ENCODE assay signal across 19 cellular contexts in genomic region chr2:218402911-218403411, GRCh38. TPM values are rescaled to one million over a fixed set of nuclear protein-coding genes. Genes with fewer than 3 reads are reported as not detected.
DNase-seq lines count a peak whose midpoint lies in the region; TF ChIP-seq lines count a peak whose summit lies in the region.
"Had no signal": no experiment of that assay in that cellular context is flagged by ENCODE, and none has a peak within 500 bp of the region (broad histone marks: within the 10 kb centered on the region; RNA-seq: fewer than 3 reads in every experiment).

No MANE protein-coding gene starts in this region.

- peak overlapping the region; percentile 21 for H3K4me3 Mint-ChIP-seq in T-helper 1 cell treated with Interleukin-12 subunit alpha and Interleukin-12 subunit beta and Interleukin-4 antibody, amounts not matched to agents 30 μg/mL and 1 μg/mL, for 36 hours
- H3K4me3 Mint-ChIP-seq: CD8-positive, alpha-beta T cell had no signal

- H3K27me3 Mint-ChIP-seq in T-helper 1 cell treated with Interleukin-12 subunit alpha and Interleukin-12 subunit beta and Interleukin-4 antibody, amounts not matched to agents 30 μg/mL and 1 μg/mL, for 36 hours (ENCODE audit: low read depth), result no peaks in the 10 kb centered on the region

- H3K4me1 ChIP-seq in HEK293 (ENCODE audit: control insufficient read depth, insufficient read depth, low read length) (peaks cover 7% of the 10 kb centered on the region; the same call in 1 of the 2 replicates), esophagus muscularis mucosa (peaks cover 56 to 85% (median 78%) of the 10 kb centered on the region in 4 donors), skeletal muscle tissue (ENCODE audit: control insufficient read depth in 3 of 3, insufficient read depth in 3 of 3, low read length in 3 of 3) (peaks cover 46 to 61% (median 55%) of the 10 kb centered on the region in 3 donors)

- no peaks in the 10 kb centered on the region for H3K9me3 Mint-ChIP-seq in T-helper 1 cell treated with Interleukin-12 subunit alpha and Interleukin-12 subunit beta and Interleukin-4 antibody, amounts not matched to agents 30 μg/mL and 1 μg/mL, for 36 hours
- H3K9me3 Mint-ChIP-seq: CD8-positive, alpha-beta T cell had no signal

- H3K4me1 Mint-ChIP-seq in T-helper 1 cell treated with Interleukin-12 subunit alpha and Interleukin-12 subunit beta and Interleukin-4 antibody, amounts not matched to agents 30 μg/mL and 1 μg/mL, for 36 hours (ENCODE audit: low read depth), result peaks cover 28% of the 10 kb centered on the region

- TF ChIP-seq CTCF in HEK293 (tag by site-specific recombination; IDR thresholded peaks at IDR 0.05), result no peak
- no peak for TF ChIP-seq CTCF in esophagus muscularis mucosa (IDR thresholded peaks at IDR 0.05)

- peaks cover 0 to 41% of the 10 kb centered on the region in 2 experiments; a peak in 1 of 3 replicates for H3K36me3 ChIP-seq in HEK293 (ENCODE audit: control insufficient read depth in 2 of 2, insufficient read depth in 1 of 2, low read length in 2 of 2)
- H3K36me3 ChIP-seq in esophagus muscularis mucosa, result peaks cover 26 to 41% (median 41%) of the 10 kb centered on the region in 4 donors
- peaks cover 20 to 28% (median 22%) of the 10 kb centered on the region in 3 donors for H3K36me3 ChIP-seq in skeletal muscle tissue (ENCODE audit: control insufficient read depth in 3 of 3, insufficient read depth in 3 of 3, low read length in 3 of 3)

- no peak for TF ChIP-seq POLR2A in esophagus muscularis mucosa (IDR thresholded peaks at IDR 0.05; ENCODE audit: low read depth)

- DNase-seq in T-helper 1 cell, result no peak
- no peak for DNase-seq in esophagus muscularis mucosa (ENCODE audit: extremely low spot score)
- DNase-seq in NCI-H1417 treated with DMSO at 0.1 percent for 48 hours (lab: John Stamatoyannopoulos, UW), result no peak
- no peak for DNase-seq in medulla oblongata (ENCODE audit: extremely low spot score)
- no peak for DNase-seq in NCI-H1930 (lab: John Stamatoyannopoulos, UW)
- DNase-seq: 8988T; activated naive CD4-positive, alpha-beta T cell; CD8-positive, alpha-beta T cell; effector CD8-positive, alpha-beta T cell; retina; stimulated activated CD4-positive, alpha-beta T cell treated with anti-CD3 and anti-CD28 coated beads, Interleukin-2, amount 100 ng/mL, for 24 hours; testis had no signal

- CTCF ChIA-PET in HEK293 (lab: Yijun Ruan, JAX), result no interaction called here

- H3K27me3 ChIP-seq in esophagus muscularis mucosa (no peaks in the 10 kb centered on the region), skeletal muscle tissue (ENCODE audit: control insufficient read depth in 3 of 3, insufficient read depth in 3 of 3, low read length in 3 of 3) (no peaks in the 10 kb centered on the region)
- H3K27me3 ChIP-seq: testis had no signal

- H3K27ac ChIP-seq in HEK293 (ENCODE audit: extremely low read depth, low read depth, low read length), result no peak overlapping the region
- H3K27ac ChIP-seq in esophagus muscularis mucosa (replicated peaks in 1 of 4), result peak overlapping the region; percentile 98 to 100 (median 100)
- H3K27ac ChIP-seq in skeletal muscle tissue (ENCODE audit: low read depth, low read length), result no peak overlapping the region
- H3K27ac ChIP-seq: SK-N-MC had no signal

- H3K4me3 ChIP-seq in HEK293 (ENCODE audit: low read depth, low read length) (no peak overlapping the region), esophagus muscularis mucosa (no peak overlapping the region), skeletal muscle tissue (ENCODE audit: low read length in 3 of 3) (no peak overlapping the region)
- H3K4me3 ChIP-seq: SK-N-MC, testis had no signal

- H3K9me3 ChIP-seq in HEK293 (ENCODE audit: control insufficient read depth, insufficient read depth, low read depth, low read length) (no peaks in the 10 kb centered on the region), esophagus muscularis mucosa (no peaks in the 10 kb centered on the region), skeletal muscle tissue (ENCODE audit: control insufficient read depth in 3 of 3, low read length in 3 of 3) (no peaks in the 10 kb centered on the region)
- H3K9me3 ChIP-seq: testis had no signal

- peaks cover 26% of the 10 kb centered on the region for H3K36me3 Mint-ChIP-seq in T-helper 1 cell treated with Interleukin-12 subunit alpha and Interleukin-12 subunit beta and Interleukin-4 antibody, amounts not matched to agents 30 μg/mL and 1 μg/mL, for 36 hours (ENCODE audit: low read depth)

- intact Hi-C loops in esophagus muscularis mucosa (cut with DNase I), result no loop called here

- POLR2A ChIA-PET in HEK293 (lab: Yijun Ruan, JAX), result no interaction called here

- H3K9ac ChIP-seq in skeletal muscle tissue (ENCODE audit: low read depth in 1 of 3, low read length in 3 of 3), result peak overlapping the region in 2 of 3 donors; percentile 32 to 40

- H3K27ac Mint-ChIP-seq in T-helper 1 cell treated with Interleukin-12 subunit alpha and Interleukin-12 subunit beta and Interleukin-4 antibody, amounts not matched to agents 30 μg/mL and 1 μg/mL, for 36 hours, result no peak overlapping the region

- no peak for TF ChIP-seq EP300 in esophagus muscularis mucosa (IDR thresholded peaks at IDR 0.05)

- WGBS in esophagus muscularis mucosa, result 84% methylated on average over 9 of the region's 26 CpGs

TF ChIP-seq in HEK293, 187 proteins besides CTCF, POLR2A, EP300 and RAD21:
- TF ChIP-seq KLF16 (tag by site-specific recombination; IDR thresholded peaks at IDR 0.05) (no peak), PRDM4 (tag by site-specific recombination; IDR thresholded peaks at IDR 0.05) (peak; percentile 30; the same call in 1 of the 2 replicates)

RNA-seq across cellular contexts. Expression of gene CTDSP1, which starts 3.3 kb away (rescaled TPM):
- total RNA-seq in esophagus muscularis mucosa, result 100 to 1,000 TPM; 121 to 176 (median 137) TPM
- total RNA-seq in skeletal muscle tissue, result 44.4 TPM

RNA-seq across cellular contexts. Expression of gene VIL1, which starts 16.0 kb away (rescaled TPM):
- under 1 TPM in 1 of 4 donors, not detected in 3; 0.86 TPM for total RNA-seq in esophagus muscularis mucosa
- total RNA-seq in skeletal muscle tissue, result not detected
- total RNA-seq: H4 had no signal

RNA-seq across cellular contexts. Expression of gene SLC11A1, which starts 20.9 kb away (rescaled TPM):
- 10 to 100 TPM in 2 of 4 donors, 1 to 10 TPM in 2; 5.6 to 38.1 (median 20.7) TPM for total RNA-seq in esophagus muscularis mucosa
- total RNA-seq in skeletal muscle tissue, result 1.0 TPM

RNA-seq across cellular contexts. Expression of gene CATIP, which starts 46.3 kb away (rescaled TPM):
- total RNA-seq in esophagus muscularis mucosa (not detected), skeletal muscle tissue (not detected)
- total RNA-seq: CD8-positive, alpha-beta T cell; H4; HT-29; left lobe of liver had no signal

Comparison
In these comparisons a context has a peak if more than half of its experiments do, and no peak if none do; other contexts are left out.
1. H3K27ac ChIP-seq: peak in esophagus muscularis mucosa (4 of 4); none in HEK293 (single experiment) and skeletal muscle tissue (single experiment).